ENCODE assay signal across 31 cellular contexts in the genomic region with DNA sequence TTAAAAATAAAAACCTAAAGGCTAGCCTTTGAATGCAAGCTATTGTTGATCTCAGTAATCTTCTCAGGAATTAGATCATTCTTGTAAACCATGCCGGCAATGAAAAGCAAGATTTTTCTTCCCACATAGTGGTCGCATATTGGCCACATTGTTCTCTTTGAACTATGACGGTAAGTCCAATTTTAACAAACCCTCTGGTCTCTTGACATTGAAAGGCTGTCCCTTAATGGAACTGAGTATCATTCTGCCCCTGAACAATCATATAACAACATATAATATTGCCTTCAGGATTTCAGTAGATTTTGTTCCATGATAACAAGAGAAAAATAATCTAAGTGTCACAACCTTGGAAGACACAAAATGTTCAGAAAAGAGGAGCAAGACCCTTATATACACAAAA. TPM values are rescaled to one million over a fixed set of nuclear protein-coding genes. Genes with fewer than 3 reads are reported as not detected.
"Had no signal": no experiment of that assay in that cellular context is flagged by ENCODE, and none has a peak within 500 bp of the region (broad histone marks: within the 10 kb centered on the region; RNA-seq: fewer than 3 reads in every experiment).

No MANE protein-coding gene starts in this region.

- H3K27ac ChIP-seq: ascending aorta, breast epithelium, cardiac muscle cell, coronary artery, dorsolateral prefrontal cortex, gastrocnemius medialis had no signal

- H3K36me3 ChIP-seq: breast epithelium, cardiac muscle cell had no signal

- H3K27me3 ChIP-seq: ascending aorta, breast epithelium, cardiac muscle cell, dorsolateral prefrontal cortex, gastrocnemius medialis had no signal

- H3K4me1 ChIP-seq: ascending aorta, breast epithelium, gastrocnemius medialis had no signal

- H3K9me3 ChIP-seq: ascending aorta, breast epithelium, gastrocnemius medialis had no signal

- H3K4me3 ChIP-seq: ascending aorta, breast epithelium, cardiac muscle cell, coronary artery, dorsolateral prefrontal cortex, gastrocnemius medialis had no signal

- ATAC-seq: activated CD4-positive, alpha-beta T cell treated with anti-CD3 and anti-CD28 coated beads for 36 hours; activated CD8-positive, alpha-beta memory T cell treated with anti-CD3 and anti-CD28 coated beads, Interleukin-2, amount 10 ng/mL, durations not matched to agents 7 days and 5 days; activated CD8-positive, alpha-beta T cell treated with anti-CD3 and anti-CD28 coated beads, Interleukin-2, amount 10 ng/mL, durations not matched to agents 7 days and 5 days; activated naive CD4-positive, alpha-beta T cell treated with anti-CD3 and anti-CD28 coated beads, Interleukin-2, amount 50 U/mL, for 72 hours; esophagus mucosa; gastrocnemius medialis had no signal

- DNase-seq: activated CD4-positive, alpha-beta memory T cell treated with anti-CD3 and anti-CD28 coated beads for 36 hours; activated CD4-positive, alpha-beta T cell treated with anti-CD3 and anti-CD28 coated beads for 36 hours; activated CD4-positive, alpha-beta T cell treated with anti-CD3 and anti-CD28 coated beads, Interleukin-2, amount 10 ng/mL, durations not matched to agents 24 days and 14 days; activated CD4-positive, CD25-positive, alpha-beta regulatory T cell; activated CD4-positive, CD25-positive, alpha-beta regulatory T cell treated with anti-CD3 and anti-CD28 coated beads, Interleukin-2, amount 50 U/mL, for 72 hours; activated CD8-positive, alpha-beta memory T cell treated with anti-CD3 and anti-CD28 coated beads, Interleukin-2, amount 10 ng/mL, durations not matched to agents 7 days and 5 days; activated CD8-positive, alpha-beta memory T cell treated with anti-CD3 and anti-CD28 coated beads, Interleukin-2, amount 50 U/mL, for 4 hours; activated CD8-positive, alpha-beta T cell treated with anti-CD3 and anti-CD28 coated beads, Interleukin-2, amount 10 ng/mL, durations not matched to agents 7 days and 5 days; activated effector memory CD4-positive, alpha-beta T cell treated with anti-CD3 and anti-CD28 coated beads, Interleukin-2, amount 50 U/mL, for 16 hours; activated naive CD4-positive, alpha-beta T cell treated with anti-CD3 and anti-CD28 coated beads, Interleukin-2, amount 10 ng/mL, durations not matched to agents 7 days and 5 days; activated naive CD8-positive, alpha-beta T cell treated with anti-CD3 and anti-CD28 coated beads, Interleukin-2, amount 10 ng/mL, durations not matched to agents 7 days and 5 days; activated T-cell treated with anti-CD3 and anti-CD28 coated beads, Interleukin-2, amount 50 U/mL, for 1 hour; activated T-cell treated with anti-CD3 and anti-CD28 coated beads, Interleukin-2, amount 50 U/mL, for 48 hours; dorsolateral prefrontal cortex; effector memory CD4-positive, alpha-beta T cell; endodermal cell; foreskin fibroblast; gastrocnemius medialis; glutamatergic neuron; T-helper 1 cell; T-helper 2 cell had no signal

RNA-seq across cellular contexts. Expression of a gene that starts 1.3 kb away (rescaled TPM):
- total RNA-seq: activated CD4-positive, alpha-beta T cell treated with anti-CD3 and anti-CD28 coated beads, Interleukin-2, amount 10 ng/mL, durations not matched to agents 24 days and 14 days; activated CD8-positive, alpha-beta memory T cell treated with anti-CD3 and anti-CD28 coated beads for 36 hours; activated CD8-positive, alpha-beta memory T cell treated with anti-CD3 and anti-CD28 coated beads, Interleukin-2, amount 10 ng/mL, durations not matched to agents 7 days and 5 days; activated CD8-positive, alpha-beta T cell treated with anti-CD3 and anti-CD28 coated beads, Interleukin-2, amount 10 ng/mL, durations not matched to agents 7 days and 5 days; activated T-helper 1 cell treated with anti-CD3 and anti-CD28 coated beads, Interleukin-12 subunit alpha, Interleukin-12 subunit beta, Interleukin-2, Interleukin-4 antibody, amounts not matched to agents 30 ng/mL and 10 ng/mL and 1 ng/mL, durations not matched to agents 14 hours and 24 hours and 36 hours; activated T-helper 2 cell treated with anti-CD3 and anti-CD28 coated beads, Interferon-gamma antibody, Interleukin-2, Interleukin-4, amounts not matched to agents 10 μg/mL and 5 μg/mL and 100 μg/mL, durations not matched to agents 14 hours and 24 hours and 36 hours; esophagus mucosa had no signal

RNA-seq across cellular contexts. Expression of a gene that starts 38.5 kb away (rescaled TPM):
- total RNA-seq: ascending aorta, epithelial cell of proximal tubule had no signal
